In the genomic region with DNA sequence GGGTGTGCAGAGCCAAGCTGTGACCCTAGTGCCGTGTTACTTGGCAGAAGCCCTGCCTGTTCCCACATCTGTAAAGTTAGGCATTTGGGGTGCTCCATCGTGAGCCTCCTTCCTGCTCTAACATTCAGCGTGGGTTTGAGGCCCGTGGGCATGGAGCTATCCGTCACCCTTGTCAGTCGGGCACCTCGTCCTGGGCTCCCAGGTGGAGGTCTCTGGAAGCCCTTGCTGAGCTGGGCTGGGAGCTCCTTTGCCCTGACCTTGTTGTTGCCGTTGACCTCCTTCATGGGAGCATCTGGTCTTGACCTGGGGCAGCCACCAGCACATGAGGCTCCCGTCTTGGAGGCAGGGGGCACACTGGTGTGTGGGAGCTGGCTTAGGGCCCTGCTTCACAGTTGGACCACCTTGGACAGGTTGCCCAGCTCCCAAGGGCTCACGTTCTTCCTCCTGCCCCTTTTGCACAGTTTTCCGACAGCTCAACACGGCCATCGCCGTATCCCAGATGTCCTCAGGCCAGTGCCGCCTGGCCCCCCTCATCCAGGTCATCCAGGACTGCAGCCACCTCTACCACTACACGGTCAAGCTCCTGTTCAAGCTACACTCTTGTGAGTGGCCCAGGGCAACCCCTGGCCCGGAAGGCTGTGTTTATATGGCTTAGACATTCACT, we compare ENCODE assay signal across 27 cellular contexts. TPM values are rescaled to one million over a fixed set of nuclear protein-coding genes. Genes with fewer than 3 reads are reported as not detected.
DNase-seq lines count a peak whose midpoint lies in the region; ATAC-seq and TF ChIP-seq lines count a peak whose summit lies in the region.
"Had no signal": no experiment of that assay in that cellular context is flagged by ENCODE, and none has a peak within 500 bp of the region (broad histone marks: within the 10 kb centered on the region; RNA-seq: fewer than 3 reads in every experiment).

No MANE protein-coding gene starts in this region.

- no peak for ATAC-seq in HG02981 (IDR thresholded peaks at IDR 0.05; ENCODE audit: unreplicated experiment)
- ATAC-seq: activated CD4-positive, alpha-beta T cell treated with anti-CD3 and anti-CD28 coated beads for 36 hours; activated CD8-positive, alpha-beta T cell treated with anti-CD3 and anti-CD28 coated beads, Interleukin-2, amount 10 ng/mL, durations not matched to agents 7 days and 5 days; psoas muscle; stimulated activated naive CD8-positive, alpha-beta T cell treated with anti-CD3 and anti-CD28 coated beads, Interleukin-15, Interleukin-2, amounts not matched to agents 100 U/mL and 50 U/mL, for 24 hours; T-helper 17 cell; upper lobe of right lung had no signal

- peak overlapping the region; percentile 7 for H3K27ac Mint-ChIP-seq in Calu3 (ENCODE audit: unreplicated experiment)
- no peak overlapping the region for H3K27ac Mint-ChIP-seq in endothelial cell (ENCODE audit: unreplicated experiment)
- H3K27ac Mint-ChIP-seq: activated CD4-positive, alpha-beta T cell treated with anti-CD3 and anti-CD28 coated beads for 36 hours; activated CD8-positive, alpha-beta T cell treated with anti-CD3 and anti-CD28 coated beads, Interleukin-2, amount 10 ng/mL, durations not matched to agents 7 days and 5 days; activated naive CD8-positive, alpha-beta T cell treated with anti-CD3 and anti-CD28 coated beads for 36 hours; T-helper 17 cell had no signal

- H3K36me3 Mint-ChIP-seq in Calu3 (ENCODE audit: insufficient read depth, unreplicated experiment) = peaks cover 84% of the 10 kb centered on the region
- H3K36me3 Mint-ChIP-seq in endothelial cell (ENCODE audit: low read depth, unreplicated experiment) = peaks cover 24% of the 10 kb centered on the region
- H3K36me3 Mint-ChIP-seq: activated naive CD8-positive, alpha-beta T cell treated with anti-CD3 and anti-CD28 coated beads for 36 hours; IgD-negative memory B cell had no signal

- DNase-seq in Calu3 = no peak
- DNase-seq in endothelial cell (ENCODE audit: low spot score) = no peak
- peak in 1 of 49 donors; percentile 13 for DNase-seq in substantia nigra (lab: John Stamatoyannopoulos, UW)
- no peak for DNase-seq in GM19238 (ENCODE audit: insufficient read length, low spot score)
- no peak for DNase-seq in NCI-H510A (lab: John Stamatoyannopoulos, UW)
- DNase-seq in activated CD8-positive, alpha-beta memory T cell treated with anti-CD3 and anti-CD28 coated beads, Interleukin-2, amount 50 U/mL, for 4 hours = no peak
- DNase-seq: activated CD4-positive, alpha-beta T cell treated with anti-CD3 and anti-CD28 coated beads for 36 hours; activated CD8-positive, alpha-beta T cell treated with anti-CD3 and anti-CD28 coated beads, Interleukin-2, amount 10 ng/mL, durations not matched to agents 7 days and 5 days; activated effector memory CD4-positive, alpha-beta T cell treated with anti-CD3 and anti-CD28 coated beads, Interleukin-2, amount 50 U/mL, for 16 hours; activated naive CD8-positive, alpha-beta T cell treated with anti-CD3 and anti-CD28 coated beads for 36 hours; DMS53; effector memory CD4-positive, alpha-beta T cell; HCEC 1CT; NCI-H1092; NCI-H2029; NCI-H2227 treated with DMSO at 0.1 percent for 48 hours; NCI-H774; stimulated activated naive CD8-positive, alpha-beta T cell treated with anti-CD3 and anti-CD28 coated beads, Interleukin-15, Interleukin-2, amounts not matched to agents 100 U/mL and 50 U/mL, for 24 hours; T-helper 17 cell; upper lobe of right lung had no signal

- H3K27ac ChIP-seq in VCaP (peak overlapping the region; percentile 58), substantia nigra (ENCODE audit: low read depth, low read length, poor library complexity, severe bottlenecking) (peak overlapping the region; percentile 97)
- H3K27ac ChIP-seq: BLaER1, hepatocyte, psoas muscle, SK-N-MC had no signal

- no peak for TF ChIP-seq CTCF in Calu3 (IDR thresholded peaks at IDR 0.05; ENCODE audit: unreplicated experiment)
- TF ChIP-seq CTCF in VCaP (conservative IDR thresholded peaks at IDR 0.05) = no peak
- no peak for TF ChIP-seq CTCF in endothelial cell (IDR thresholded peaks at IDR 0.05; ENCODE audit: unreplicated experiment)

- no TSS peak for BruUV-seq in Calu3 (replicated peaks; lab: Mats Ljungman, UMichigan)

- no peaks in the 10 kb centered on the region for H3K9me3 Mint-ChIP-seq in Calu3 (ENCODE audit: low read depth, unreplicated experiment)
- H3K9me3 Mint-ChIP-seq in endothelial cell (ENCODE audit: unreplicated experiment) = no peaks in the 10 kb centered on the region
- H3K9me3 Mint-ChIP-seq: activated naive CD8-positive, alpha-beta T cell treated with anti-CD3 and anti-CD28 coated beads for 36 hours; IgD-negative memory B cell had no signal

- intact Hi-C loops in Calu3 (cut with micrococcal nuclease; ENCODE audit: unreplicated experiment) = no loop called here

- H3K4me3 Mint-ChIP-seq in Calu3 (ENCODE audit: low read depth, unreplicated experiment) = no peak overlapping the region
- peak overlapping the region; percentile 63 for H3K4me3 Mint-ChIP-seq in endothelial cell (ENCODE audit: unreplicated experiment)
- H3K4me3 Mint-ChIP-seq: activated CD4-positive, alpha-beta T cell treated with anti-CD3 and anti-CD28 coated beads for 36 hours; activated CD8-positive, alpha-beta T cell treated with anti-CD3 and anti-CD28 coated beads, Interleukin-2, amount 10 ng/mL, durations not matched to agents 7 days and 5 days; activated naive CD8-positive, alpha-beta T cell treated with anti-CD3 and anti-CD28 coated beads for 36 hours; IgD-negative memory B cell; T-helper 17 cell had no signal

- no peaks in the 10 kb centered on the region for H3K27me3 Mint-ChIP-seq in Calu3 (ENCODE audit: unreplicated experiment)
- H3K27me3 Mint-ChIP-seq in endothelial cell (ENCODE audit: unreplicated experiment) = peaks cover 8% of the 10 kb centered on the region
- H3K27me3 Mint-ChIP-seq: activated CD4-positive, alpha-beta T cell treated with anti-CD3 and anti-CD28 coated beads for 36 hours; activated naive CD8-positive, alpha-beta T cell treated with anti-CD3 and anti-CD28 coated beads for 36 hours; IgD-negative memory B cell; T-helper 17 cell had no signal

- CTCF ChIA-PET in Calu3 (lab: Charles Lee) = interaction anchor here (0.6 to 0.8 kb wide), 2 partner anchors 51 to 437 kb away, joined by 4 read pairs; no protein-coding TSS in a partner anchor

- H3K4me1 Mint-ChIP-seq in Calu3 (ENCODE audit: low read depth, unreplicated experiment) (no peaks in the 10 kb centered on the region), endothelial cell (ENCODE audit: unreplicated experiment) (peaks cover 6% of the 10 kb centered on the region)
- H3K4me1 Mint-ChIP-seq: activated CD4-positive, alpha-beta T cell treated with anti-CD3 and anti-CD28 coated beads for 36 hours; activated naive CD8-positive, alpha-beta T cell treated with anti-CD3 and anti-CD28 coated beads for 36 hours had no signal

RNA-seq across cellular contexts. Expression of gene HIP1R, which starts 18.5 kb away (rescaled TPM):
- total RNA-seq in Calu3 (2022) = 234 and 246 TPM in 2 replicates
- total RNA-seq in endothelial cell (ENCODE audit: unreplicated experiment) = 117 TPM

RNA-seq across cellular contexts. Expression of gene VPS37B, which starts 42.2 kb away (rescaled TPM):
- total RNA-seq in Calu3 (2022) = 104 and 118 TPM in 2 replicates
- total RNA-seq in endothelial cell (ENCODE audit: unreplicated experiment) = 13.8 TPM
